Comparison of ENCODE assay signal across 1 cellular context in the genomic region with DNA sequence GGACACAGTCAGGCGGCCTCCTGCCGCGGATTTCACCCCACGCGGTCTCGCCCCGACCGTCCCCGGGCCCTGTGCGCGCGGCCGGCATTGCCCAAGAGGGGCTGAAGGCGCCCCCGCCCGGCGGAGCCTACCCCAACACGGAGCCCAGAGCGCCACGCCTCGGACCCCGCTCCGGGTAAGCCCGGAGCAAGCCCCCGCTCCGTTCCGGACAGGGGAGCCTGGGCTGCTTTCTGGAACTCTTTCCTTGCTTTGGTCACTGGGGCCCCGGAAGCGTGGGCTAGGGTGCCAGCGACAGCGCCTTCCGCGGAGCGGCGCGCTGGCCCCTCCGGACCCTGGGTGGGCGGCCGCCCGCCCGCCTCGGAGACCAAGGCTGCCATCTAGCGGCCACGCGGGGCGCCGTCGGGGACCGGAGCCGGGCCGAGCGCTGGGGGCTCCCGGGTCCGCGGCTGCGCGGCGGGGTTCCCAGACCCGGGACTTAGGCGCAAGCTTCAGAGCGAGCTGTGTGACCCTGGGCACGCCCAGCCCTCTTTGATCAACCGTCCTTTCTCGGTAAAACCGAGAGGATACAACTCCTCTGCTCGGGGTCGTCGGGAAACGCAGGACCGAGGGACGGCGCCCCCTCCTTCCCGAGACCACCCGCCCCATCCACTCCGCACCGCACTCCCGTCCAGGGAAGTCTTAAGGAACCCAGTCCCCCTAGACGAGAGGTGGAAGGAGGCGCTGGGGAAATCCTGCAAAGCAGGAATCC.
A peak's percentile ranks its signal among the peaks of the same experiment; 100 is the strongest.
TF ChIP-seq lines count a peak whose summit lies in the region.

No MANE protein-coding gene starts in this region.

TF ChIP-seq in K562, 482 proteins besides CTCF, POLR2A, EP300 and RAD21 (continues in another document):
- TF ChIP-seq MYNN (IDR thresholded peaks at IDR 0.05) (no peak), MYNN (CRISPR knock-in tag; IDR thresholded peaks at IDR 0.05) (no peak), GTF2E2 (tag; IDR thresholded peaks at IDR 0.05) (no peak), MTA3 (IDR thresholded peaks at IDR 0.05; ENCODE audit: borderline replicate concordance) (peak; percentile 58; the same call in 1 of the 2 replicates), GATAD2B (IDR thresholded peaks at IDR 0.05; ENCODE audit: borderline replicate concordance) (peak; percentile 89), CCNT2 (IDR thresholded peaks at IDR 0.05; ENCODE audit: borderline replicate concordance, extremely low read depth, insufficient read length, low read depth, low read length) (peak; percentile 58), NEUROD1 (IDR thresholded peaks at IDR 0.05; ENCODE audit: borderline replicate concordance, low read depth, low read length, partially characterized antibody) (peak; percentile 13), ZNF695 (CRISPR knock-in tag; IDR thresholded peaks at IDR 0.05) (no peak), TGIF2 (CRISPR knock-in tag; IDR thresholded peaks at IDR 0.05) (peak; percentile 48; the same call in 1 of the 2 replicates), PHF8 (IDR thresholded peaks at IDR 0.05; ENCODE audit: borderline replicate concordance, low read length) (no peak), FOSL1 (tag; conservative IDR thresholded peaks at IDR 0.05) (no peak), ELF2 (CRISPR knock-in tag; IDR thresholded peaks at IDR 0.05) (no peak), NFIC (IDR thresholded peaks at IDR 0.05) (no peak; the same call in 1 of the 2 replicates), RBM25 (IDR thresholded peaks at IDR 0.05; ENCODE audit: low read depth, low read length, severe bottlenecking) (peak; percentile 33), ETS1 (conservative IDR thresholded peaks at IDR 0.05; ENCODE audit: control insufficient read depth, low read depth, low read length) (peak; percentile 20; the same call in 1 of the 2 replicates), SIN3B (IDR thresholded peaks at IDR 0.05; ENCODE audit: low read depth) (0 out of 2 replicates have a peak, but pooled peaks have one; percentile 18), DEAF1 (CRISPR knock-in tag; IDR thresholded peaks at IDR 0.05) (peak; percentile 42), ZNF316 (IDR thresholded peaks at IDR 0.05) (no peak), CTBP1 (IDR thresholded peaks at IDR 0.05; ENCODE audit: borderline replicate concordance) (peak; percentile 44; the same call in 1 of the 2 replicates), SOX6 (IDR thresholded peaks at IDR 0.05) (0 out of 2 replicates have a peak, but pooled peaks have one; percentile 9), ZBTB7A (IDR thresholded peaks at IDR 0.05; ENCODE audit: borderline replicate concordance, control insufficient read depth, low read depth, low read length) (peak; percentile 100), TSHZ1 (CRISPR knock-in tag; IDR thresholded peaks at IDR 0.05) (no peak), MEIS2 (IDR thresholded peaks at IDR 0.05; ENCODE audit: partially characterized antibody) (no peak), ZSCAN29 (IDR thresholded peaks at IDR 0.05) (0 out of 2 replicates have a peak, but pooled peaks have one; percentile 15), PHF21A (IDR thresholded peaks at IDR 0.05; ENCODE audit: borderline replicate concordance, low read depth) (no peak), NRF1 (conservative IDR thresholded peaks at IDR 0.05 in 1 of 2, IDR thresholded peaks at IDR 0.05 in 1 of 2) (peak; percentile 77 to 81), ARID2 (IDR thresholded peaks at IDR 0.05) (0 out of 2 replicates have a peak, but pooled peaks have one; percentile 19)
- TF ChIP-seq, protein P1, sequence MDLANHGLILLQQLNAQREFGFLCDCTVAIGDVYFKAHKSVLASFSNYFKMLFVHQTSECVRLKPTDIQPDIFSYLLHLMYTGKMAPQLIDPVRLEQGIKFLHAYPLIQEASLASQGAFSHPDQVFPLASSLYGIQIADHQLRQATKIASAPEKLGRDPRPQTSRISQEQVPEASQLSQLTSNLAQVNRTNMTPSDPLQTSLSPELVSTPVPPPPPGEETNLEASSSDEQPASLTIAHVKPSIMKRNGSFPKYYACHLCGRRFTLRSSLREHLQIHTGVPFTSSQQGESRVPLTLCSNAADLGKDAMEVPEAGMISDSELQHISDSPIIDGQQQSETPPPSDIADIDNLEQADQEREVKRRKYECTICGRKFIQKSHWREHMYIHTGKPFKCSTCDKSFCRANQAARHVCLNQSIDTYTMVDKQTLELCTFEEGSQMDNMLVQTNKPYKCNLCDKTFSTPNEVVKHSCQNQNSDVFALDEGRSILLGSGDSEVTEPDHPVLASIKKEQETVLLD (IDR thresholded peaks at IDR 0.05): no peak
- TF ChIP-seq, protein P2, sequence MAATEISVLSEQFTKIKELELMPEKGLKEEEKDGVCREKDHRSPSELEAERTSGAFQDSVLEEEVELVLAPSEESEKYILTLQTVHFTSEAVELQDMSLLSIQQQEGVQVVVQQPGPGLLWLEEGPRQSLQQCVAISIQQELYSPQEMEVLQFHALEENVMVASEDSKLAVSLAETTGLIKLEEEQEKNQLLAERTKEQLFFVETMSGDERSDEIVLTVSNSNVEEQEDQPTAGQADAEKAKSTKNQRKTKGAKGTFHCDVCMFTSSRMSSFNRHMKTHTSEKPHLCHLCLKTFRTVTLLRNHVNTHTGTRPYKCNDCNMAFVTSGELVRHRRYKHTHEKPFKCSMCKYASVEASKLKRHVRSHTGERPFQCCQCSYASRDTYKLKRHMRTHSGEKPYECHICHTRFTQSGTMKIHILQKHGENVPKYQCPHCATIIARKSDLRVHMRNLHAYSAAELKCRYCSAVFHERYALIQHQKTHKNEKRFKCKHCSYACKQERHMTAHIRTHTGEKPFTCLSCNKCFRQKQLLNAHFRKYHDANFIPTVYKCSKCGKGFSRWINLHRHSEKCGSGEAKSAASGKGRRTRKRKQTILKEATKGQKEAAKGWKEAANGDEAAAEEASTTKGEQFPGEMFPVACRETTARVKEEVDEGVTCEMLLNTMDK (IDR thresholded peaks at IDR 0.05; ENCODE audit: borderline replicate concordance, insufficient read depth, low read depth, low read length, poor library complexity, severe bottlenecking): peak; percentile 53
- TF ChIP-seq, protein P3, sequence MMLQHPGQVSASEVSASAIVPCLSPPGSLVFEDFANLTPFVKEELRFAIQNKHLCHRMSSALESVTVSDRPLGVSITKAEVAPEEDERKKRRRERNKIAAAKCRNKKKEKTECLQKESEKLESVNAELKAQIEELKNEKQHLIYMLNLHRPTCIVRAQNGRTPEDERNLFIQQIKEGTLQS (IDR thresholded peaks at IDR 0.05): no peak
- TF ChIP-seq, protein P3 (CRISPR knock-in tag; conservative IDR thresholded peaks at IDR 0.05): no peak
- TF ChIP-seq, protein P4, sequence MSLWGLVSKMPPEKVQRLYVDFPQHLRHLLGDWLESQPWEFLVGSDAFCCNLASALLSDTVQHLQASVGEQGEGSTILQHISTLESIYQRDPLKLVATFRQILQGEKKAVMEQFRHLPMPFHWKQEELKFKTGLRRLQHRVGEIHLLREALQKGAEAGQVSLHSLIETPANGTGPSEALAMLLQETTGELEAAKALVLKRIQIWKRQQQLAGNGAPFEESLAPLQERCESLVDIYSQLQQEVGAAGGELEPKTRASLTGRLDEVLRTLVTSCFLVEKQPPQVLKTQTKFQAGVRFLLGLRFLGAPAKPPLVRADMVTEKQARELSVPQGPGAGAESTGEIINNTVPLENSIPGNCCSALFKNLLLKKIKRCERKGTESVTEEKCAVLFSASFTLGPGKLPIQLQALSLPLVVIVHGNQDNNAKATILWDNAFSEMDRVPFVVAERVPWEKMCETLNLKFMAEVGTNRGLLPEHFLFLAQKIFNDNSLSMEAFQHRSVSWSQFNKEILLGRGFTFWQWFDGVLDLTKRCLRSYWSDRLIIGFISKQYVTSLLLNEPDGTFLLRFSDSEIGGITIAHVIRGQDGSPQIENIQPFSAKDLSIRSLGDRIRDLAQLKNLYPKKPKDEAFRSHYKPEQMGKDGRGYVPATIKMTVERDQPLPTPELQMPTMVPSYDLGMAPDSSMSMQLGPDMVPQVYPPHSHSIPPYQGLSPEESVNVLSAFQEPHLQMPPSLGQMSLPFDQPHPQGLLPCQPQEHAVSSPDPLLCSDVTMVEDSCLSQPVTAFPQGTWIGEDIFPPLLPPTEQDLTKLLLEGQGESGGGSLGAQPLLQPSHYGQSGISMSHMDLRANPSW (CRISPR knock-in tag; IDR thresholded peaks at IDR 0.05): peak; percentile 47; the same call in 1 of the 2 replicates
